Comparison of ENCODE assay signal across 22 cellular contexts in the genomic region with DNA sequence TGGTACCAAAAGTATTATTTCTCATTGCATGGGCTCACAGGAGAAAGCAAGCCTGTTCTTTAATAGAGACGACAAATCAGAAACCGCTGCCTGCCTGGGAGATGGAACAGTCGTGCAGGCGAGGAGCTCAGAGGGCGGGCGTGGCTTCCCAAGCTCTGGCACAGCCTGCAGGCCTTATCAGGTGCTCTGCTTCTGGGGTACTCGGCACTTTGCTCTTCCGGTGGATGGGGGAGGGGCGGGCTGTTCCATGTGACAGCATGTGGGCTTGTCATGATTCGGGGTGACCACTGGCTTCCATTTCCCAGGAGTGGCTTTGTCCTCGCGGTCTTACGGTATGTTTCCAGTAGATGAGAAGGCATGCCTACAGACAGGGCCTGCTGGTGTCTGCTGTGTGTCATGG.
DNase-seq lines count a peak whose midpoint lies in the region; ATAC-seq and TF ChIP-seq lines count a peak whose summit lies in the region.
"Had no signal": no experiment of that assay in that cellular context is flagged by ENCODE, and none has a peak within 500 bp of the region (broad histone marks: within the 10 kb centered on the region; RNA-seq: fewer than 3 reads in every experiment).

No MANE protein-coding gene starts in this region.

- H3K27ac Mint-ChIP-seq in H9: no peak overlapping the region; a peak in 1 of 7 replicates
- H3K27ac Mint-ChIP-seq: CD14-positive monocyte; CD4-positive, alpha-beta T cell; GM23338 had no signal

- no peaks in the 10 kb centered on the region for H3K36me3 Mint-ChIP-seq in H9 (ENCODE audit: insufficient read depth in 1 of 3, low read depth in 3 of 3)
- H3K36me3 Mint-ChIP-seq: CD14-positive monocyte had no signal

- H3K27me3 ChIP-seq in H9 (ENCODE audit: insufficient read depth, low read length): no peaks in the 10 kb centered on the region
- H3K27me3 ChIP-seq in neuronal stem cell (ENCODE audit: control insufficient read depth in 3 of 3, insufficient read depth in 3 of 3, low read depth in 1 of 3, low read length in 3 of 3): no peaks in the 10 kb centered on the region
- H3K27me3 ChIP-seq: BE2C; BLaER1 treated with 17β-estradiol and CSF1 and Interleukin-3, amounts not matched to agents 10 nM and 100 nM had no signal

- H3K9me3 ChIP-seq in H9 (ENCODE audit: control insufficient read depth, low read depth, low read length): no peaks in the 10 kb centered on the region
- H3K9me3 ChIP-seq in neuronal stem cell (replicated peaks in 1 of 2; ENCODE audit: control insufficient read depth in 2 of 2, insufficient read depth in 1 of 2, low read depth in 1 of 2, low read length in 2 of 2): no peaks in the 10 kb centered on the region
- H3K9me3 ChIP-seq: A549, BE2C had no signal

- H3T11ph ChIP-seq in H9 (ENCODE audit: low read length): no peak overlapping the region

- intact Hi-C loops in left colon (cut with DNase I, micrococcal nuclease): no loop called here

- no peak overlapping the region for H2BK12ac ChIP-seq in H9 (ENCODE audit: insufficient read length, low read depth, low read length)
- H2BK12ac ChIP-seq in neuronal stem cell (ENCODE audit: low read length): no peak overlapping the region

- H3K14ac ChIP-seq in H9 (ENCODE audit: insufficient read depth, low read length): no peak overlapping the region; the same call in 1 of the 2 replicates
- no peak overlapping the region for H3K14ac ChIP-seq in neuronal stem cell (ENCODE audit: low read length)

- H3K36me3 ChIP-seq in neuronal stem cell (replicated peaks in 1 of 2; ENCODE audit: control insufficient read depth in 2 of 2, insufficient read depth in 2 of 2, low read length in 2 of 2): no peaks in the 10 kb centered on the region
- H3K36me3 ChIP-seq: BE2C had no signal

- H3K4me3 ChIP-seq in coronary artery (no peak overlapping the region), neuronal stem cell (ENCODE audit: low read length in 2 of 2) (no peak overlapping the region)
- H3K4me3 ChIP-seq: A549; BLaER1 treated with 17β-estradiol and CSF1 and Interleukin-3, amounts not matched to agents 10 nM and 100 nM; GM23338 had no signal

- H3K23me2 ChIP-seq in H9 (ENCODE audit: insufficient read length, low read depth, low read length, poor library complexity, severe bottlenecking): no peaks in the 10 kb centered on the region

- ATAC-seq in left colon: no peak
- ATAC-seq: A549, GM23338 had no signal

- DNase-seq in H9 (peak; percentile 24), coronary artery (ENCODE audit: low spot score) (peak; percentile 22), erythroblast (lab: John Stamatoyannopoulos, UW) (peak; percentile 4 to 20), neuronal stem cell (ENCODE audit: low spot score) (no peak), KBM-7 (no peak), DMS153 (lab: John Stamatoyannopoulos, UW) (no peak), epidermal melanocyte (ENCODE audit: insufficient read length, low spot score) (no peak), left colon (no peak)
- DNase-seq: 8988T; ACHN; AML-193; BE2C; Calu3; CD4-positive, alpha-beta T cell; CD8-positive, alpha-beta memory T cell; COR-L47; DND-41; HCEC 1CT had no signal

- H3K4me3 Mint-ChIP-seq in H9: no peak overlapping the region
- H3K4me3 Mint-ChIP-seq: CD14-positive monocyte; CD4-positive, alpha-beta T cell; CD8-positive, alpha-beta memory T cell; GM23338 had no signal

- peaks cover 2% of the 10 kb centered on the region; the same call in 1 of the 2 replicates for H3K27me3 Mint-ChIP-seq in H9 (ENCODE audit: low read depth)
- H3K27me3 Mint-ChIP-seq: CD4-positive, alpha-beta T cell; CD8-positive, alpha-beta memory T cell had no signal

- H3K4me2 ChIP-seq in H9 (ENCODE audit: insufficient read depth, insufficient read length, low read length) (no peak overlapping the region), neuronal stem cell (ENCODE audit: insufficient read depth, low read length, poor library complexity, severe bottlenecking) (no peak overlapping the region)
- H3K4me2 ChIP-seq: A549; BLaER1 treated with 17β-estradiol and CSF1 and Interleukin-3, amounts not matched to agents 10 nM and 100 nM; GM23338 had no signal

- no CpG with 5 or more reads among the region's 13 CpGs for WGBS in H9 (ENCODE audit: extremely low coverage, insufficient read length, low lambda C conversion rate)
- no CpG with 5 or more reads among the region's 13 CpGs for WGBS in neuronal stem cell (ENCODE audit: extremely low coverage in 2 of 2, insufficient read length in 2 of 2, insufficient replicate concordance in 1 of 2), 2 donors

- H3K9me3 Mint-ChIP-seq in H9: no peaks in the 10 kb centered on the region
- H3K9me3 Mint-ChIP-seq: CD4-positive, alpha-beta T cell; GM23338 had no signal

- H3K79me1 ChIP-seq in H9 (ENCODE audit: insufficient read depth, low read depth, low read length, poor library complexity, severe bottlenecking) (no peaks in the 10 kb centered on the region), neuronal stem cell (ENCODE audit: low read depth, low read length) (no peaks in the 10 kb centered on the region)

- H2AFZ ChIP-seq in H9 (ENCODE audit: low read length) (no peak overlapping the region), neuronal stem cell (ENCODE audit: low read length) (no peak overlapping the region)
- H2AFZ ChIP-seq: GM23338 had no signal

- TF ChIP-seq CTCF in H9 (conservative IDR thresholded peaks at IDR 0.05) (no peak), coronary artery (IDR thresholded peaks at IDR 0.05) (no peak)

- H3K23ac ChIP-seq in H9 (ENCODE audit: insufficient read length, low read depth, low read length) (no peak overlapping the region), neuronal stem cell (ENCODE audit: low read depth, low read length, poor library complexity) (no peak overlapping the region)

- H4K91ac ChIP-seq in H9 (ENCODE audit: insufficient read length, low read depth, low read length): no peak overlapping the region
- H4K91ac ChIP-seq in neuronal stem cell (ENCODE audit: low read depth, low read length, poor library complexity): no peak overlapping the region

- H3K18ac ChIP-seq in H9 (ENCODE audit: insufficient read length, low read depth, low read length) (no peak overlapping the region), neuronal stem cell (ENCODE audit: low read length) (peak overlapping the region; percentile 4)

- no peak overlapping the region for H2BK5ac ChIP-seq in H9 (ENCODE audit: insufficient read length, low read length)
- H2BK5ac ChIP-seq in neuronal stem cell (ENCODE audit: low read length): no peak overlapping the region

- in situ Hi-C loops in KBM-7 (cut with MboI; ENCODE audit: low pct_unique_long_range_greater_than_20kb, low sequenced_read_pairs): no loop called here

- H4K5ac ChIP-seq in H9 (ENCODE audit: insufficient read length, low read depth, low read length): no peak overlapping the region

- H3K4me1 ChIP-seq in H9 (ENCODE audit: insufficient read depth, low read length) (no peaks in the 10 kb centered on the region), neuronal stem cell (ENCODE audit: control insufficient read depth in 2 of 2, insufficient read depth in 1 of 2, low read depth in 1 of 2, low read length in 2 of 2) (peaks cover 0 to 7% of the 10 kb centered on the region in 2 donors)
- H3K4me1 ChIP-seq: A549, BE2C had no signal

- no peak overlapping the region for H3K27ac ChIP-seq in H9 (ENCODE audit: insufficient read length, low read depth, low read length)
- H3K27ac ChIP-seq in coronary artery: no peak overlapping the region
- H3K27ac ChIP-seq in neuronal stem cell (replicated peaks; ENCODE audit: low read length): no peak overlapping the region
- H3K27ac ChIP-seq: A549; BLaER1 treated with 17β-estradiol and CSF1 and Interleukin-3, amounts not matched to agents 10 nM and 100 nM had no signal

- H2AK5ac ChIP-seq in H9 (ENCODE audit: insufficient read length, low read length) (no peak overlapping the region), neuronal stem cell (ENCODE audit: low read depth, low read length) (no peak overlapping the region)

- no peaks in the 10 kb centered on the region for H3K79me2 ChIP-seq in H9 (ENCODE audit: insufficient read depth, low read length)

- H2BK20ac ChIP-seq in H9 (ENCODE audit: low read depth, low read length, poor library complexity, severe bottlenecking): no peak overlapping the region

- H2BK15ac ChIP-seq in H9 (ENCODE audit: low read depth, low read length) (no peak overlapping the region), neuronal stem cell (ENCODE audit: low read length) (no peak overlapping the region)

- TF ChIP-seq POLR2A in erythroblast (IDR thresholded peaks at IDR 0.05; ENCODE audit: low read length): no peak

- H3K56ac ChIP-seq in H9 (ENCODE audit: insufficient read length, low read depth, low read length): no peak overlapping the region

- H3K4me1 Mint-ChIP-seq in H9: peaks cover 11 to 15% of the 10 kb centered on the region in 2 experiments

- H3K4ac ChIP-seq in H9 (ENCODE audit: low read depth, low read length): no peak overlapping the region
- H3K4ac ChIP-seq in neuronal stem cell (ENCODE audit: low read length): no peak overlapping the region

- no peaks in the 10 kb centered on the region for H4K20me1 ChIP-seq in H9 (ENCODE audit: control insufficient read depth, insufficient read depth, insufficient read length)

- H4K8ac ChIP-seq in H9 (replicated peaks; ENCODE audit: insufficient read length, low read depth, low read length) (no peak overlapping the region), neuronal stem cell (ENCODE audit: low read depth, low read length) (no peak overlapping the region)

- H3K9ac ChIP-seq in H9 (ENCODE audit: extremely low read depth, insufficient read length, low read length): no peak overlapping the region
- no peak overlapping the region for H3K9ac ChIP-seq in neuronal stem cell (ENCODE audit: low read depth, low read length, poor library complexity)
- H3K9ac ChIP-seq: BLaER1 treated with 17β-estradiol and CSF1 and Interleukin-3, amounts not matched to agents 10 nM and 100 nM had no signal

- no peak overlapping the region for H2BK120ac ChIP-seq in H9 (ENCODE audit: low read depth, low read length, poor library complexity, severe bottlenecking)
- H2BK120ac ChIP-seq in neuronal stem cell (ENCODE audit: low read depth, low read length): no peak overlapping the region

Comparison
In these comparisons a context has a peak if more than half of its experiments do, and no peak if none do; other contexts are left out.
1. DNase-seq: peak in H9 (single experiment), coronary artery (single experiment) and erythroblast (2 of 2); none in neuronal stem cell (single experiment), KBM-7 (single experiment), DMS153 (single experiment), epidermal melanocyte (single experiment) and left colon (0 of 2).